ENCODE assay signal across 6 cellular contexts in the genomic region with DNA sequence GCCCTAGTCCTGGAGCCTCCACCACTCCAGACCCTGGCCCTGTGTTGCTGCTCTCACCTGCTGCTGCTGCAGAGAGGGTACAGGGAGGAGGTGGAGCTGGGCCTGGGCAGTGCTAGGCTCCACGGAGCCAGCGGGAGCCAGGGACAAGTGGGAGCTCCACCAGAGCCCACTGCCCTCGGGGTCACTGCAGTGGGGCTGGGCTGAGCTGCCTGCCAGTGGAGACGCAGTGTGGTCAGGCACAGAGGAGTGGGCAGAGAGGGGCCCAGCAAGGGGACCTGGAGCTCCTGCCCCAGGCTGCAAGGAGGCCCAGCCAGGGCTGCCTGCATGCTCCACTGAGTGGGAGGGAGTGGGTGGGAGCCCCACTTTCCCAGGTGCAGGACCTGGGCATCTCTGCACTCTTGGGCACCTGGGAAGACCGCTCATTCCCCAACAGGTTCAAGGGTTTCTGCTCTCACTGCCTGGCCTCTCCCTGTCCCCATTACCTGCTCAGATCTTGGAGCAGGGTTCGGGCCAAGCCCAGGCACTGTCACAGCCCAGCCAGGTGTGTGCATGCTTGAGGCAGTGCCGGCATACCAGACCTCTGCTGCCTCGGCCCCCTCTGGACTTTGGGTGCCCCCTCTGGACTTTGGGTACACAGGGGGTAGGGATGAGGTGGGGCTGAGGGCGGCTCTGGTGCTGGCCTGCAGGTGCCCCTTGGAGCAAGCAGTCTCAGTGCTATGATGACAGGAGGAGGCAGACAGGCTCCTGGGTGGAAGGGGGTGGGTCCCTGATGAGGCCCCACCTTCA.
"Had no signal": no experiment of that assay in that cellular context is flagged by ENCODE, and none has a peak within 500 bp of the region (broad histone marks: within the 10 kb centered on the region; RNA-seq: fewer than 3 reads in every experiment).

No MANE protein-coding gene starts in this region.

- H3K27ac ChIP-seq: GM23248, HL-60 had no signal

- H3K9ac ChIP-seq: GM23248 had no signal

- H3K4me3 ChIP-seq: GM23248 had no signal

- ATAC-seq: HepG2 had no signal

- H2AFZ ChIP-seq: GM23248 had no signal

- DNase-seq: GOT3, HCEC 1CT, KG1 had no signal
